ENCODE assay signal across 12 cellular contexts in the genomic region with DNA sequence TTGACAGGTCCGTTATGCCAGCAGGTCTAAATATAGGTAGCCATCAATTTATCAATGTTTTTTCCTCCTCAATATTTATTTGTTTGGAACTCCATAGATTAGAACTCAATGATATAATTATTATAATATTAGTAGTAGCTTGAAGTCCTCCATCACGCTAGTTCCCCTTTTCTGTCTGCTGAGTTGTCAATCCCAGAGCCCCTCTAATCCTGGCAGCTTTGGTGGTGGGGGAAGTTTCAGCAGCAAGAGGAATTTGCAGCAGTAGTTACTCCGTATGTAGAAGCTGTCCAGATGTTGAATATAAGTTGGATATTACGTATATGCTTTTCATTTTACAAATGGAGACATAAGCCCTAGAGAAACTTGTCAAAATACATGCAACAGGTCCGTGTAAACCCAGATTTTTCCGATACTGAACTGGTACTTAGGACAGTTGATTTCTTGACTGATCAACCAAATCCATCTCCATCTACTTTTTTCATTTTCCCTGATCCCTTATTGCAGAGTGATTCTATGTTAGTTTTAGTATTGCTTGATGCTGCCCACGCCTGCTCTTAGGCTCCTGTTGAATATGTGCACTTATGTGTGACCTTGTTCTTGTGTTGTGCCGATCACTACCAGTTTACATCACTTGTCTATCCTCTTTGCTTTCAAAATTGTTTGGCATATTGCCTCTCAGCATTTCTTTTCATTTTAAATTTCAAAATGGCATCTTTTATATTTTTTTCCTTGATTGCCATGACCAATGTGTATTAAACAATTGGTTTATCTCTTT. TPM values are rescaled to one million over a fixed set of nuclear protein-coding genes. Genes with fewer than 3 reads are reported as not detected.
DNase-seq lines count a peak whose midpoint lies in the region; ATAC-seq and TF ChIP-seq lines count a peak whose summit lies in the region.
"Had no signal": no experiment of that assay in that cellular context is flagged by ENCODE, and none has a peak within 500 bp of the region (broad histone marks: within the 10 kb centered on the region; RNA-seq: fewer than 3 reads in every experiment).

No MANE protein-coding gene starts in this region.

- no peaks in the 10 kb centered on the region for H3K9me3 ChIP-seq in WERI-Rb-1 (ENCODE audit: severe bottlenecking)

- peak overlapping the region; percentile 19 for H3K4me3 Mint-ChIP-seq in activated naive CD4-positive, alpha-beta T cell treated with anti-CD3 and anti-CD28 coated beads for 36 hours
- peak overlapping the region; percentile 1 for H3K4me3 Mint-ChIP-seq in activated naive CD8-positive, alpha-beta T cell treated with anti-CD3 and anti-CD28 coated beads, Interleukin-2, amount 10 ng/mL, durations not matched to agents 7 days and 5 days
- peak overlapping the region; percentile 59 to 67 for H3K4me3 Mint-ChIP-seq in stimulated activated naive CD8-positive, alpha-beta T cell treated with anti-CD3 and anti-CD28 coated beads, Interleukin-15, amount 100 ng/mL, for 72 hours

- no peak overlapping the region for H3K27ac ChIP-seq in WERI-Rb-1
- H3K27ac ChIP-seq: epithelial cell of prostate, HL-60 had no signal

- no peaks in the 10 kb centered on the region for H3K9me3 Mint-ChIP-seq in activated naive CD4-positive, alpha-beta T cell treated with anti-CD3 and anti-CD28 coated beads for 36 hours
- no peaks in the 10 kb centered on the region for H3K9me3 Mint-ChIP-seq in activated naive CD8-positive, alpha-beta T cell treated with anti-CD3 and anti-CD28 coated beads, Interleukin-2, amount 10 ng/mL, durations not matched to agents 7 days and 5 days
- H3K9me3 Mint-ChIP-seq in stimulated activated naive CD8-positive, alpha-beta T cell treated with anti-CD3 and anti-CD28 coated beads, Interleukin-15, amount 100 ng/mL, for 72 hours: no peaks in the 10 kb centered on the region

- ATAC-seq in activated naive CD8-positive, alpha-beta T cell treated with anti-CD3 and anti-CD28 coated beads, Interleukin-2, amount 10 ng/mL, durations not matched to agents 7 days and 5 days (ENCODE audit: low read depth): no peak
- no peak for ATAC-seq in stimulated activated naive CD8-positive, alpha-beta T cell treated with anti-CD3 and anti-CD28 coated beads, Interleukin-15, amount 100 ng/mL, for 72 hours
- ATAC-seq in GM19395 (IDR thresholded peaks at IDR 0.05; ENCODE audit: unreplicated experiment): no peak

- POLR2A ChIA-PET in activated naive CD8-positive, alpha-beta T cell treated with anti-CD3 and anti-CD28 coated beads, Interleukin-2, amount 10 ng/mL, durations not matched to agents 7 days and 5 days (lab: Charles Lee): interaction anchor here (5.0 kb wide), 1 partner anchor 15 kb away, joined by 54 read pairs; no protein-coding TSS in a partner anchor

- no peaks in the 10 kb centered on the region for H3K36me3 ChIP-seq in WERI-Rb-1

- H3K27me3 Mint-ChIP-seq in activated naive CD4-positive, alpha-beta T cell treated with anti-CD3 and anti-CD28 coated beads for 36 hours (ENCODE audit: low read depth): no peaks in the 10 kb centered on the region
- no peaks in the 10 kb centered on the region for H3K27me3 Mint-ChIP-seq in activated naive CD8-positive, alpha-beta T cell treated with anti-CD3 and anti-CD28 coated beads, Interleukin-2, amount 10 ng/mL, durations not matched to agents 7 days and 5 days
- no peaks in the 10 kb centered on the region for H3K27me3 Mint-ChIP-seq in stimulated activated naive CD8-positive, alpha-beta T cell treated with anti-CD3 and anti-CD28 coated beads, Interleukin-15, amount 100 ng/mL, for 72 hours

- H3K36me3 Mint-ChIP-seq in activated naive CD4-positive, alpha-beta T cell treated with anti-CD3 and anti-CD28 coated beads for 36 hours (ENCODE audit: low read depth): peaks cover 65% of the 10 kb centered on the region
- peaks cover 25% of the 10 kb centered on the region for H3K36me3 Mint-ChIP-seq in activated naive CD8-positive, alpha-beta T cell treated with anti-CD3 and anti-CD28 coated beads, Interleukin-2, amount 10 ng/mL, durations not matched to agents 7 days and 5 days

- CTCF ChIA-PET in activated naive CD4-positive, alpha-beta T cell treated with anti-CD3 and anti-CD28 coated beads for 36 hours (lab: Charles Lee): interaction anchor here (1.1 to 3.9 kb wide), 4 partner anchors 16 to 258 kb away, joined by 3 to 24 read pairs (median 6); partner anchors contain the start of gene SMAP2

- no peak overlapping the region for H3K4me3 ChIP-seq in WERI-Rb-1 (ENCODE audit: low read depth, low read length)

- DNase-seq in activated naive CD4-positive, alpha-beta T cell treated with anti-CD3 and anti-CD28 coated beads for 36 hours: no peak
- DNase-seq in activated naive CD4-positive, alpha-beta T cell treated with Interleukin-2 at 50 U/mL for 16 hours: no peak
- DNase-seq in NAMALWA (ENCODE audit: low spot score) (peak; percentile 31), NCI-H146 (lab: John Stamatoyannopoulos, UW) (no peak), WERI-Rb-1 (no peak)
- no peak for DNase-seq in activated naive CD8-positive, alpha-beta T cell treated with anti-CD3 and anti-CD28 coated beads, Interleukin-2, amount 10 ng/mL, durations not matched to agents 7 days and 5 days
- no peak for DNase-seq in stimulated activated naive CD8-positive, alpha-beta T cell treated with anti-CD3 and anti-CD28 coated beads, Interleukin-15, amount 100 ng/mL, for 72 hours
- DNase-seq: DMS 273 treated with DMSO at 0.1 percent for 48 hours, NCI-H510A treated with DMSO at 0.1 percent for 48 hours had no signal

- no peaks in the 10 kb centered on the region for H3K27me3 ChIP-seq in WERI-Rb-1 (ENCODE audit: insufficient read depth, low read depth, severe bottlenecking)

- peak overlapping the region; percentile 94 for H3K27ac Mint-ChIP-seq in activated naive CD4-positive, alpha-beta T cell treated with anti-CD3 and anti-CD28 coated beads for 36 hours
- peak overlapping the region; percentile 63 for H3K27ac Mint-ChIP-seq in activated naive CD8-positive, alpha-beta T cell treated with anti-CD3 and anti-CD28 coated beads, Interleukin-2, amount 10 ng/mL, durations not matched to agents 7 days and 5 days
- peak overlapping the region; percentile 77 to 91 for H3K27ac Mint-ChIP-seq in stimulated activated naive CD8-positive, alpha-beta T cell treated with anti-CD3 and anti-CD28 coated beads, Interleukin-15, amount 100 ng/mL, for 72 hours

- peaks cover 85% of the 10 kb centered on the region for H3K4me1 Mint-ChIP-seq in activated naive CD4-positive, alpha-beta T cell treated with anti-CD3 and anti-CD28 coated beads for 36 hours (ENCODE audit: low read depth)
- peaks cover 51% of the 10 kb centered on the region for H3K4me1 Mint-ChIP-seq in activated naive CD8-positive, alpha-beta T cell treated with anti-CD3 and anti-CD28 coated beads, Interleukin-2, amount 10 ng/mL, durations not matched to agents 7 days and 5 days
- H3K4me1 Mint-ChIP-seq in stimulated activated naive CD8-positive, alpha-beta T cell treated with anti-CD3 and anti-CD28 coated beads, Interleukin-15, amount 100 ng/mL, for 72 hours: peaks cover 92% of the 10 kb centered on the region

- intact Hi-C loops in activated naive CD4-positive, alpha-beta T cell treated with anti-CD3 and anti-CD28 coated beads for 36 hours (cut with micrococcal nuclease): no loop called here

- no peak for TF ChIP-seq CTCF in WERI-Rb-1 (IDR thresholded peaks at IDR 0.05; ENCODE audit: low read depth, low read length)

RNA-seq across cellular contexts. Expression of gene SMAP2, which starts 28.1 kb away (rescaled TPM):
- 100 to 1,000 TPM; 390 to 391 TPM for total RNA-seq in activated naive CD4-positive, alpha-beta T cell treated with anti-CD3 and anti-CD28 coated beads for 36 hours
- 100 to 1,000 TPM; 133 to 138 TPM for total RNA-seq in activated naive CD8-positive, alpha-beta T cell treated with anti-CD3 and anti-CD28 coated beads, Interleukin-2, amount 10 ng/mL, durations not matched to agents 7 days and 5 days

RNA-seq across cellular contexts. Expression of gene ZFP69B, which starts 48.7 kb away (rescaled TPM):
- 10 to 100 TPM; 11.2 to 11.3 TPM for total RNA-seq in activated naive CD4-positive, alpha-beta T cell treated with anti-CD3 and anti-CD28 coated beads for 36 hours
- total RNA-seq in activated naive CD8-positive, alpha-beta T cell treated with anti-CD3 and anti-CD28 coated beads, Interleukin-2, amount 10 ng/mL, durations not matched to agents 7 days and 5 days: 1 to 10 TPM; 5.2 to 6.3 TPM

Comparison
In these comparisons a context has a peak if more than half of its experiments do, and no peak if none do; other contexts are left out.
1. H3K4me3 Mint-ChIP-seq: peak in every context shown above with its lines; median percentile 63 in stimulated activated naive CD8-positive, alpha-beta T cell treated with anti-CD3 and anti-CD28 coated beads, Interleukin-15, amount 100 ng/mL, for 72 hours; 19 in activated naive CD4-positive, alpha-beta T cell treated with anti-CD3 and anti-CD28 coated beads for 36 hours; 1 in activated naive CD8-positive, alpha-beta T cell treated with anti-CD3 and anti-CD28 coated beads, Interleukin-2, amount 10 ng/mL, durations not matched to agents 7 days and 5 days.